8 cellular contexts compared by ENCODE assay signal in the genomic region with DNA sequence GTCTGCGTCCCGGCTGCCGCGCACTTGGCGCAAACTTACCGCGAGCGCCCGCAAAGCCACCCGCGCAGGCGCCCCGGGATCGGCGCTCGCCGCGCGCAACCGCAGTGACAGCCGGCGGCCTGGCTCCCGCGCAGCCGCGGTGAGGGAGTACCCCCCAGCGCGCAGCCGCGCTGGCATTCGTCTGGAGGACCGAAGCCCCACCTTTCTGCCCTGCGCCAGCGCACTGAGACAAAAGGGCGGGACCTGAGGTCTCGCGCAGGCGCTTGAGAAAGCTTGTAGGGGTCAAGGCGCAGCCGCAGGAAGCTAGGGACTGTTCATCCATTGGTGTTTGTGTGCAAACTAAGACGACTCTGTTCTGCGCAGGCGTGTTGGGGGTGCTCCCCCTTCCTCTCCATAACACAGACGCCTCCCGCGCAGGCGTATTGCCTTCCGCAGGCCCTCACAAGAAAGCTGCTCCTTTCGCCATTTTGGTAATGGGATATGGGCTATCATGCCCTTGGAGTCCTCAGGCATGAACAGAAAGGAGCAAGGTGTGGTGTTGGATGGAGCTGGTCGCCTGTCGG. TPM values are rescaled to one million over a fixed set of nuclear protein-coding genes. Genes with fewer than 3 reads are reported as not detected.
DNase-seq lines count a peak whose midpoint lies in the region; ATAC-seq and TF ChIP-seq lines count a peak whose summit lies in the region.

A gene (minus strand): TSS at position 91 of the 563 bp plus-strand sequence. CDS start 558 bp downstream, outside the sequence.

- no peak for TF ChIP-seq CTCF in colonic mucosa (IDR thresholded peaks at IDR 0.05)

- H3K4me3 ChIP-seq in colonic mucosa: peak within 1 kb of the TSS; percentile 91

- ATAC-seq in HG03460 (IDR thresholded peaks at IDR 0.05; ENCODE audit: unreplicated experiment): peak; percentile 50

- intact Hi-C loops in colonic mucosa (cut with DNase I): no loop called here

- H3K36me3 ChIP-seq in colonic mucosa: no peaks in the 10 kb centered on the region

- H3K9me3 ChIP-seq in colonic mucosa: no peaks in the 10 kb centered on the region

- H3K27ac ChIP-seq in colonic mucosa: peak within 1 kb of the TSS; percentile 98
- H3K27ac ChIP-seq in layer of hippocampus (ENCODE audit: low read depth, low read length): peak within 1 kb of the TSS; percentile 98

- H3K27me3 ChIP-seq in colonic mucosa (no peaks in the 10 kb centered on the region), layer of hippocampus (ENCODE audit: control insufficient read depth, insufficient read depth, low read length) (no peaks in the 10 kb centered on the region)

- peak within 1 kb of the TSS; percentile 93 to 94 for H3K9ac ChIP-seq in colonic mucosa (ENCODE audit: low read depth in 2 of 2, low read length in 2 of 2)

- DNase-seq in Ammon's horn (ENCODE audit: low spot score): peak; percentile 100
- peak; percentile 93 for DNase-seq in GM19240 (ENCODE audit: insufficient read length, low spot score)
- DNase-seq in NCI-H526 (lab: John Stamatoyannopoulos, UW): peak; percentile 100
- DNase-seq in activated CD4-positive, alpha-beta T cell treated with anti-CD3 and anti-CD28 coated beads for 48 hours: peak; percentile 99
- peak; percentile 99 for DNase-seq in colonic mucosa
- DNase-seq in stimulated activated CD4-positive, alpha-beta T cell treated with anti-CD3 and anti-CD28 coated beads, Interleukin-1b, Interleukin-23, amount 100 ng/mL, for 4 hours (ENCODE audit: low read depth in 2 of 2): peak; percentile 97 to 98

- H3K4me1 ChIP-seq in colonic mucosa: no peaks in the 10 kb centered on the region

RNA-seq across cellular contexts. Expression of the gene that starts here (rescaled TPM):
- total RNA-seq in colonic mucosa: 10 to 100 TPM; 37.7 to 42.2 TPM

Comparison
In these comparisons a context has a peak if more than half of its experiments do, and no peak if none do; other contexts are left out.
1. Peak in every context shown above with its lines: DNase-seq, ATAC-seq, H3K4me3 ChIP-seq and H3K27ac ChIP-seq.